ENCODE assay signal across 1 cellular context in genomic region chr6:54681267-54681666, GRCh38.
TF ChIP-seq lines count a peak whose summit lies in the region.

No MANE protein-coding gene starts in this region.

TF ChIP-seq in HCT116, 20 proteins besides CTCF, POLR2A, EP300 and RAD21 (continued from another document):
- TF ChIP-seq EGR1 (IDR thresholded peaks at IDR 0.05; ENCODE audit: low read depth) (no peak), SRF (IDR thresholded peaks at IDR 0.05; ENCODE audit: low read depth) (no peak), ZFX (IDR thresholded peaks at IDR 0.05) (no peak), ELF1 (IDR thresholded peaks at IDR 0.05; ENCODE audit: borderline replicate concordance, low read depth) (no peak)
